2 cellular contexts compared by ENCODE assay signal in genomic region chr7:101250324-101250723, GRCh38.
TF ChIP-seq lines count a peak whose summit lies in the region.

No MANE protein-coding gene starts in this region.

TF ChIP-seq in GM23338, 12 proteins besides CTCF, POLR2A, EP300 and RAD21:
- TF ChIP-seq CREB1 (CRISPR knock-in tag; IDR thresholded peaks at IDR 0.05; ENCODE audit: low read depth) (no peak), STAT1 (IDR thresholded peaks at IDR 0.05; ENCODE audit: unreplicated experiment) (no peak), POLR2AphosphoS5 (IDR thresholded peaks at IDR 0.05; ENCODE audit: low read depth) (no peak), ZNF462 (CRISPR knock-in tag; IDR thresholded peaks at IDR 0.05) (no peak), ZNF114 (CRISPR knock-in tag; IDR thresholded peaks at IDR 0.05) (no peak), ZNF331 (CRISPR knock-in tag; IDR thresholded peaks at IDR 0.05; ENCODE audit: low read depth) (no peak), JUNB (IDR thresholded peaks at IDR 0.05; ENCODE audit: unreplicated experiment) (no peak)
- TF ChIP-seq, protein P1, sequence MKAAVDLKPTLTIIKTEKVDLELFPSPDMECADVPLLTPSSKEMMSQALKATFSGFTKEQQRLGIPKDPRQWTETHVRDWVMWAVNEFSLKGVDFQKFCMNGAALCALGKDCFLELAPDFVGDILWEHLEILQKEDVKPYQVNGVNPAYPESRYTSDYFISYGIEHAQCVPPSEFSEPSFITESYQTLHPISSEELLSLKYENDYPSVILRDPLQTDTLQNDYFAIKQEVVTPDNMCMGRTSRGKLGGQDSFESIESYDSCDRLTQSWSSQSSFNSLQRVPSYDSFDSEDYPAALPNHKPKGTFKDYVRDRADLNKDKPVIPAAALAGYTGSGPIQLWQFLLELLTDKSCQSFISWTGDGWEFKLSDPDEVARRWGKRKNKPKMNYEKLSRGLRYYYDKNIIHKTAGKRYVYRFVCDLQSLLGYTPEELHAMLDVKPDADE (IDR thresholded peaks at IDR 0.05) = no peak
TF ChIP-seq in GM23338: peak in this region for 0.

TF ChIP-seq in neural cell, 6 proteins besides CTCF, POLR2A, EP300 and RAD21:
- TF ChIP-seq MXI1 (conservative IDR thresholded peaks at IDR 0.05; ENCODE audit: poor library complexity, severe bottlenecking) (no peak), POLR2AphosphoS5 (IDR thresholded peaks at IDR 0.05) (no peak), SMC3 (conservative IDR thresholded peaks at IDR 0.05; ENCODE audit: poor library complexity) (no peak), TAF1 (IDR thresholded peaks at IDR 0.05; ENCODE audit: low read depth) (no peak), EZH2 (IDR thresholded peaks at IDR 0.05; ENCODE audit: borderline replicate concordance, insufficient read depth, low read length, poor library complexity, severe bottlenecking) (no peak), REST (IDR thresholded peaks at IDR 0.05; ENCODE audit: borderline replicate concordance) (no peak)
